In the genomic region with DNA sequence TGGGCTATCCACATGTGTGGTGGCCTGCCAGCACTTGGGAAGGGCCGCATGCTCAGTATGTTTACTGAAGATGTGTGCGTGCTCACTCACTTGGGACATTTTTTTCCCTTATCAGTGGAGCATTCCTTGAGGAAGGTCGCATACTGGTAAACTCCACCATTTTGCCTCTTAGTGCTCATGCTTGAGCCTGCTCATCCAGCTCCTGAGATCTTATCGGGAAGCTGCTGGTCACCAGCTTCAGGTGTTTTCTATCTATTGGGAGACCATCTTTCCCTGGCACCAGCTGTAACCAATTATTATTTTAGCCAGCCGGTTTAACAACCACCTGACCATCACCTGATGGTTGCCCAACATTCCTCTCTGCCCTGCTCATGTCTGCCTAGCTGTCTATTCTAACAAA, we compare ENCODE assay signal across 10 cellular contexts.
"Had no signal": no experiment of that assay in that cellular context is flagged by ENCODE, and none has a peak within 500 bp of the region (broad histone marks: within the 10 kb centered on the region; RNA-seq: fewer than 3 reads in every experiment).

No MANE protein-coding gene starts in this region.

- H3K4me2 ChIP-seq: GM23338 had no signal

- H3K36me3 ChIP-seq: HAP-1 had no signal

- H3K9ac ChIP-seq: GM23248 had no signal

- H3K4me3 ChIP-seq: GM23248, GM23338, HAP-1 had no signal

- H2AFZ ChIP-seq: GM23248, GM23338 had no signal

- H3K4me1 ChIP-seq: HAP-1 had no signal

- ATAC-seq: GM23338, HCT116 had no signal

- H3K27ac ChIP-seq: GM23248 had no signal

- DNase-seq: GM23248, GOT3, H7, H9, HCEC 1CT, HFFc6 had no signal

- FAIRE-seq: H54 had no signal
